ENCODE assay signal across 20 cellular contexts in the genomic region with DNA sequence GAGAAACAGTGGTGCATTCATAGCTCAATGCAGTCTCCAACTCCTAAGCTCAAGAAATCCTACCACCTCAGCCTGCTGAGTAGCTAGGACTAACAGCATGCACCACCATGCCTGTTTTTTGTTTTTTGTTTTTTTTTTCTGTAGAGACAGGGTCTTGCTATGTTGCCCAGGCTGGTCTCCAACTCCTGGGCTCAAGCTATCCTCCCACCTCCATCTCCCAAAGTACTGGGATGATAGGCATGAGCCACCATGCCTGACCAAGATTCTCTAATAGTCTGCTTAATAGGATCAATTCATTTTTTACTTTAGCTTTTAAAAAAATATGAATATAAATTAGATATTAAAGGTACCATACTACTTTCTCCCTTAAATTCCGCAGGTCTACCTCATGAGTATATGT.
A peak's percentile ranks its signal among the peaks of the same experiment; 100 is the strongest.
DNase-seq lines count a peak whose midpoint lies in the region; ATAC-seq, FAIRE-seq and TF ChIP-seq lines count a peak whose summit lies in the region.
"Had no signal": no experiment of that assay in that cellular context is flagged by ENCODE, and none has a peak within 500 bp of the region (broad histone marks: within the 10 kb centered on the region; RNA-seq: fewer than 3 reads in every experiment).

No MANE protein-coding gene starts in this region.

- no peak overlapping the region for H2AFZ ChIP-seq in HepG2 (ENCODE audit: low read length)

- no peak overlapping the region for H3K9ac ChIP-seq in HepG2 (ENCODE audit: insufficient read depth, low read depth, low read length)
- H3K9ac ChIP-seq: BLaER1 had no signal

- intact Hi-C loops in HepG2 (cut with micrococcal nuclease; ENCODE audit: unreplicated experiment) = no loop called here
- intact Hi-C loops in right lobe of liver (cut with DNase I) = no loop called here

- peaks cover 11% of the 10 kb centered on the region for H3K36me3 Mint-ChIP-seq in memory B cell

- H3K27me3 Mint-ChIP-seq in memory B cell = no peaks in the 10 kb centered on the region
- H3K27me3 Mint-ChIP-seq: B cell; CD4-positive, CD25-positive, alpha-beta regulatory T cell had no signal

- no peak for TF ChIP-seq POLR2A in HepG2 (IDR thresholded peaks at IDR 0.05; ENCODE audit: insufficient read depth in 1 of 2, low read depth in 2 of 2, low read length in 2 of 2)
- no peak for TF ChIP-seq POLR2A in right lobe of liver (IDR thresholded peaks at IDR 0.05)

- no TSS peak for BruUV-seq in HepG2 (replicated peaks; lab: Mats Ljungman, UMichigan)

- TF ChIP-seq CTCF in HepG2 (CRISPR knock-in tag; IDR thresholded peaks at IDR 0.05) = no peak
- TF ChIP-seq CTCF in right lobe of liver (IDR thresholded peaks at IDR 0.05) = no peak
- no peak for TF ChIP-seq CTCF in VCaP (conservative IDR thresholded peaks at IDR 0.05)

- H3K36me3 ChIP-seq in HepG2 (replicated peaks in 1 of 2; ENCODE audit: control insufficient read depth in 1 of 2, insufficient read depth in 2 of 2, low read length in 2 of 2) (peaks cover 0 to 3% of the 10 kb centered on the region in 2 experiments; a peak in 1 of 5 replicates), right lobe of liver (no peaks in the 10 kb centered on the region)
- H3K36me3 ChIP-seq: BLaER1, HAP-1 had no signal

- no peak overlapping the region for H3K27ac ChIP-seq in HepG2 (ENCODE audit: extremely low read length, insufficient read depth, low read length)
- H3K27ac ChIP-seq in right lobe of liver = no peak overlapping the region
- peak overlapping the region; percentile 11; the same call in 1 of the 2 replicates for H3K27ac ChIP-seq in VCaP
- H3K27ac ChIP-seq: 22Rv1, BLaER1, C4-2B had no signal

- H3K4me1 ChIP-seq in HepG2 (ENCODE audit: insufficient read depth, low read length) = peaks cover 49% of the 10 kb centered on the region
- peaks cover 0 to 30% (median 0%) of the 10 kb centered on the region in 4 donors for H3K4me1 ChIP-seq in right lobe of liver
- H3K4me1 ChIP-seq: BLaER1 had no signal

- no peak overlapping the region for H3K4me3 Mint-ChIP-seq in memory B cell
- H3K4me3 Mint-ChIP-seq: B cell; CD4-positive, CD25-positive, alpha-beta regulatory T cell; CD8-positive, alpha-beta T cell had no signal

- no peaks in the 10 kb centered on the region for H3K9me3 Mint-ChIP-seq in memory B cell
- H3K9me3 Mint-ChIP-seq: CD4-positive, CD25-positive, alpha-beta regulatory T cell; CD8-positive, alpha-beta T cell had no signal

- no peak for TF ChIP-seq EP300 in HepG2 (IDR thresholded peaks at IDR 0.05; ENCODE audit: low read depth in 2 of 2, low read length in 2 of 2)
- TF ChIP-seq EP300 in HepG2 (CRISPR knock-in tag; IDR thresholded peaks at IDR 0.05; ENCODE audit: borderline replicate concordance) = no peak

- in situ Hi-C loops in HepG2 (cut with HindIII; ENCODE audit: extremely low pct_ligation_motif_present, low pct_unique_long_range_greater_than_20kb) = no loop called here

- H4K20me1 ChIP-seq in HepG2 (ENCODE audit: insufficient read depth, low read length) = no peaks in the 10 kb centered on the region; the same call in 1 of the 2 replicates
- H4K20me1 ChIP-seq: BLaER1 had no signal

- DNase-seq in HepG2 (ENCODE audit: low spot score) (no peak), right lobe of liver (no peak), memory B cell (ENCODE audit: low spot score in 2 of 2) (no peak), SIG-M5 treated with dmso at 0.1 percent for 504 hours (lab: John Stamatoyannopoulos, UW; ENCODE audit: unreplicated experiment) (no peak), middle frontal gyrus (ENCODE audit: extremely low spot score, low spot score) (no peak)
- no peak for DNase-seq in activated CD4-positive, alpha-beta T cell treated with anti-CD3 and anti-CD28 coated beads for 48 hours
- DNase-seq: Caco-2; CD4-positive, CD25-positive, alpha-beta regulatory T cell; CD8-positive, alpha-beta T cell; DMS153; DND-41; GOT3 had no signal

- H3K4me3 ChIP-seq in HepG2 (replicated peaks in 1 of 3; ENCODE audit: insufficient read depth in 1 of 3, low read depth in 2 of 3, low read length in 3 of 3) (no peak overlapping the region), right lobe of liver (no peak overlapping the region)
- H3K4me3 ChIP-seq: BLaER1, HAP-1 had no signal

- POLR2A ChIA-PET in HepG2 (lab: Yijun Ruan, JAX) = no interaction called here

- CTCF ChIA-PET in HepG2 (lab: Yijun Ruan, JAX; ENCODE audit: low intra/inter-chr PET ratio, low total read pairs) = no interaction called here

- no peaks in the 10 kb centered on the region for H3K9me3 ChIP-seq in HepG2 (ENCODE audit: low read length)
- no peaks in the 10 kb centered on the region for H3K9me3 ChIP-seq in right lobe of liver
- H3K9me3 ChIP-seq: BLaER1, Caco-2, HAP-1 had no signal

- H3K27ac Mint-ChIP-seq in memory B cell = peak overlapping the region; percentile 45
- H3K27ac Mint-ChIP-seq: B cell; CD4-positive, CD25-positive, alpha-beta regulatory T cell; CD8-positive, alpha-beta T cell had no signal

- H3K79me2 ChIP-seq in HepG2 (ENCODE audit: insufficient read depth, low read length) = no peaks in the 10 kb centered on the region

- ATAC-seq in HepG2 (no peak), right lobe of liver (no peak), memory B cell (ENCODE audit: low read depth) (no peak)
- ATAC-seq: CD8-positive, alpha-beta T cell had no signal

- H3K4me1 Mint-ChIP-seq in memory B cell = peaks cover 18% of the 10 kb centered on the region

- no peak for FAIRE-seq in HepG2 (lab: Jason Lieb, UNC)
- FAIRE-seq: GM12892, H54 had no signal

- no peak overlapping the region for H3K4me2 ChIP-seq in HepG2 (ENCODE audit: low read depth, low read length)
- H3K4me2 ChIP-seq: BLaER1 had no signal

- 96% methylated on average over 1 of the region's 1 CpG for WGBS in HepG2 (ENCODE audit: low lambda C conversion rate)
- 100% methylated on average over 1 of the region's 1 CpG for WGBS in right lobe of liver (ENCODE audit: insufficient coverage, low coverage, low lambda C conversion rate, missing lambda C conversion rate)

- no peak for TF ChIP-seq RAD21 in HepG2 (CRISPR knock-in tag; IDR thresholded peaks at IDR 0.05)

- H3K27me3 ChIP-seq in HepG2 (ENCODE audit: control insufficient read depth in 1 of 2, insufficient read depth in 2 of 2, low read length in 2 of 2) (no peaks in the 10 kb centered on the region), right lobe of liver (no peaks in the 10 kb centered on the region)
- H3K27me3 ChIP-seq: BLaER1 had no signal

TF ChIP-seq in HepG2, 621 proteins besides CTCF, POLR2A, EP300 and RAD21:
- TF ChIP-seq SIX4 (CRISPR knock-in tag; IDR thresholded peaks at IDR 0.05) (no peak), GABPA (IDR thresholded peaks at IDR 0.05; ENCODE audit: low read depth, low read length) (no peak), GABPA (CRISPR knock-in tag; IDR thresholded peaks at IDR 0.05; ENCODE audit: low read depth) (no peak), AFF4 (CRISPR knock-in tag; IDR thresholded peaks at IDR 0.05) (no peak), JDP2 (CRISPR knock-in tag; IDR thresholded peaks at IDR 0.05; ENCODE audit: borderline replicate concordance) (no peak), SP4 (CRISPR knock-in tag; IDR thresholded peaks at IDR 0.05) (no peak), ZNF121 (CRISPR knock-in tag; IDR thresholded peaks at IDR 0.05) (peak; percentile 81), ZNF235 (CRISPR knock-in tag; IDR thresholded peaks at IDR 0.05; ENCODE audit: borderline replicate concordance) (no peak)
- TF ChIP-seq, protein P1, sequence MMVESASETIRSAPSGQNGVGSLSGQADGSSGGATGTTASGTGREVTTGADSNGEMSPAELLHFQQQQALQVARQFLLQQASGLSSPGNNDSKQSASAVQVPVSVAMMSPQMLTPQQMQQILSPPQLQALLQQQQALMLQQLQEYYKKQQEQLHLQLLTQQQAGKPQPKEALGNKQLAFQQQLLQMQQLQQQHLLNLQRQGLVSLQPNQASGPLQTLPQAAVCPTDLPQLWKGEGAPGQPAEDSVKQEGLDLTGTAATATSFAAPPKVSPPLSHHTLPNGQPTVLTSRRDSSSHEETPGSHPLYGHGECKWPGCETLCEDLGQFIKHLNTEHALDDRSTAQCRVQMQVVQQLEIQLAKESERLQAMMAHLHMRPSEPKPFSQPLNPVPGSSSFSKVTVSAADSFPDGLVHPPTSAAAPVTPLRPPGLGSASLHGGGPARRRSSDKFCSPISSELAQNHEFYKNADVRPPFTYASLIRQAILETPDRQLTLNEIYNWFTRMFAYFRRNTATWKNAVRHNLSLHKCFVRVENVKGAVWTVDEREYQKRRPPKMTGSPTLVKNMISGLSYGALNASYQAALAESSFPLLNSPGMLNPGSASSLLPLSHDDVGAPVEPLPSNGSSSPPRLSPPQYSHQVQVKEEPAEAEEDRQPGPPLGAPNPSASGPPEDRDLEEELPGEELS (CRISPR knock-in tag; IDR thresholded peaks at IDR 0.05) = no peak
- TF ChIP-seq, protein P2, sequence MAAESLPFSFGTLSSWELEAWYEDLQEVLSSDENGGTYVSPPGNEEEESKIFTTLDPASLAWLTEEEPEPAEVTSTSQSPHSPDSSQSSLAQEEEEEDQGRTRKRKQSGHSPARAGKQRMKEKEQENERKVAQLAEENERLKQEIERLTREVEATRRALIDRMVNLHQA (CRISPR knock-in tag; IDR thresholded peaks at IDR 0.05) = no peak
